In genomic region chr11:107446822-107447431, GRCh38 we compare ENCODE assay signal across 18 cellular contexts. TPM values are rescaled to one million over a fixed set of nuclear protein-coding genes. Genes with fewer than 3 reads are reported as not detected.
DNase-seq lines count a peak whose midpoint lies in the region; ATAC-seq, FAIRE-seq and TF ChIP-seq lines count a peak whose summit lies in the region.
"Had no signal": no experiment of that assay in that cellular context is flagged by ENCODE, and none has a peak within 500 bp of the region (broad histone marks: within the 10 kb centered on the region; RNA-seq: fewer than 3 reads in every experiment).

No MANE protein-coding gene starts in this region.

- no peak overlapping the region for H3K27ac ChIP-seq in A673 (ENCODE audit: low read depth, low read length, poor library complexity, severe bottlenecking)
- no peak overlapping the region for H3K27ac ChIP-seq in GM12878 (ENCODE audit: control insufficient read depth, insufficient read depth)
- no peak overlapping the region for H3K27ac ChIP-seq in esophagus squamous epithelium

- 81% methylated on average over 3 of the region's 3 CpGs for WGBS in GM12878 (ENCODE audit: insufficient coverage, insufficient replicate concordance, low lambda C conversion rate, missing lambda C conversion rate)
- 93 to 100% methylated on average over 3 of the region's 3 CpGs for WGBS in esophagus squamous epithelium, 2 donors

- TF ChIP-seq EP300 in GM12878 (IDR thresholded peaks at IDR 0.05; ENCODE audit: borderline replicate concordance in 1 of 2, control insufficient read depth in 1 of 2, low read depth in 2 of 2, low read length in 2 of 2) = no peak

- intact Hi-C loops in A673 (cut with micrococcal nuclease; ENCODE audit: unreplicated experiment) (no loop called here), GM12878 (cut with micrococcal nuclease; ENCODE audit: unreplicated experiment) (no loop called here), esophagus squamous epithelium (cut with DNase I) (no loop called here)

- ATAC-seq in GM18858 (IDR thresholded peaks at IDR 0.05; ENCODE audit: unreplicated experiment) = peak; percentile 60
- ATAC-seq in GM21367 (IDR thresholded peaks at IDR 0.05; ENCODE audit: unreplicated experiment) = peak; percentile 74
- peak; percentile 54 for ATAC-seq in GM12878
- ATAC-seq in GM19397 (IDR thresholded peaks at IDR 0.05; ENCODE audit: unreplicated experiment) = no peak
- ATAC-seq: Right ventricle myocardium inferior had no signal

- H3K4me3 ChIP-seq in A673 (ENCODE audit: low read depth, low read length, poor library complexity, severe bottlenecking) (no peak overlapping the region), GM12878 (no peak overlapping the region), esophagus squamous epithelium (no peak overlapping the region)

- DNase-seq in A673 (ENCODE audit: low spot score) (peak; percentile 70), GM12878 (ENCODE audit: low read depth, low spot score) (no peak), esophagus squamous epithelium (lab: John Stamatoyannopoulos, UW) (no peak), DMS153 (lab: John Stamatoyannopoulos, UW) (no peak), middle frontal gyrus (ENCODE audit: extremely low spot score, low spot score) (no peak)
- DNase-seq: COR-L47, DMS53, H9, NCI-H1417, NCI-H2029, NCI-H510A, NCI-H82, SK-N-SH had no signal

- H2AFZ ChIP-seq in GM12878 (ENCODE audit: control insufficient read depth, low read depth, low read length) = no peak overlapping the region

- TF ChIP-seq CTCF in A673 (conservative IDR thresholded peaks at IDR 0.05; ENCODE audit: low read depth, low read length) = no peak
- no peak for TF ChIP-seq CTCF in GM12878 (IDR thresholded peaks at IDR 0.05 in 2 of 3, conservative IDR thresholded peaks at IDR 0.05 in 1 of 3; ENCODE audit: control insufficient read depth in 2 of 3, extremely low read depth in 1 of 3, insufficient read depth in 1 of 3, low read depth in 3 of 3, low read length in 3 of 3)
- TF ChIP-seq CTCF in esophagus squamous epithelium (IDR thresholded peaks at IDR 0.05) = no peak

- no peak for TF ChIP-seq RAD21 in GM12878 (IDR thresholded peaks at IDR 0.05; ENCODE audit: insufficient read depth, low read depth, low read length)

- TF ChIP-seq POLR2A in GM12878 (IDR thresholded peaks at IDR 0.05; ENCODE audit: low read depth, low read length) (no peak), esophagus squamous epithelium (IDR thresholded peaks at IDR 0.05) (no peak)

- no peaks in the 10 kb centered on the region for H4K20me1 ChIP-seq in GM12878 (ENCODE audit: control insufficient read depth, insufficient read depth)

- H3K4me1 ChIP-seq in A673 (ENCODE audit: insufficient read depth, low read length, poor library complexity, severe bottlenecking) = peaks cover 4% of the 10 kb centered on the region
- no peaks in the 10 kb centered on the region for H3K4me1 ChIP-seq in GM12878 (ENCODE audit: control insufficient read depth, insufficient read depth, low read length)
- no peaks in the 10 kb centered on the region for H3K4me1 ChIP-seq in esophagus squamous epithelium

- H3K9me3 ChIP-seq in A673 (ENCODE audit: low read depth, low read length, poor library complexity, severe bottlenecking) (no peaks in the 10 kb centered on the region), GM12878 (replicated peaks; ENCODE audit: control insufficient read depth, insufficient read depth, low read length) (no peaks in the 10 kb centered on the region), esophagus squamous epithelium (no peaks in the 10 kb centered on the region)
- H3K9me3 ChIP-seq: SK-N-SH had no signal

- no TSS peak for BruUV-seq in A673 (replicated peaks; lab: Mats Ljungman, UMichigan)
- no TSS peak for BruUV-seq in GM12878 (replicated peaks; lab: Mats Ljungman, UMichigan)

- SMC1A ChIA-PET in GM12878 (lab: Charles Lee; ENCODE audit: uncharacterized antibody, unreplicated experiment) = interaction anchor here (1.8 kb wide), 1 partner anchor 10 kb away, joined by 13 read pairs; the partner anchor contains the start of gene CWF19L2

- H3K4me2 ChIP-seq in GM12878 (ENCODE audit: control insufficient read depth, insufficient read depth) = no peak overlapping the region
- H3K4me2 ChIP-seq: SK-N-SH had no signal

- H3K36me3 ChIP-seq in A673 (ENCODE audit: insufficient read depth, low read length, poor library complexity, severe bottlenecking) (peaks cover 14% of the 10 kb centered on the region), GM12878 (ENCODE audit: control insufficient read depth in 2 of 2, insufficient read depth in 2 of 2, low read length in 1 of 2) (peaks cover 0 to 7% of the 10 kb centered on the region in 2 experiments; a peak in 2 of 4 replicates), esophagus squamous epithelium (peaks cover 0 to 56% (median 0%) of the 10 kb centered on the region in 3 donors)

- CTCF ChIA-PET in A673 (lab: Charles Lee) (no interaction called here), GM12878 (lab: Yijun Ruan, JAX) (no interaction called here)

- H3K9ac ChIP-seq in GM12878 (ENCODE audit: control insufficient read depth, insufficient read depth, low read length) = no peak overlapping the region
- H3K9ac ChIP-seq: SK-N-SH had no signal

- FAIRE-seq in GM12878 (lab: Jason Lieb, UNC) = no peak
- FAIRE-seq: A204.1 had no signal

- H3K79me2 ChIP-seq in GM12878 (ENCODE audit: control insufficient read depth, insufficient read depth, low read length) = no peaks in the 10 kb centered on the region

- in situ Hi-C loops in GM12878 (cut with MboI) = no loop called here

- H3K27me3 ChIP-seq in A673 (replicated peaks; ENCODE audit: insufficient read depth, low read depth, low read length, poor library complexity) = no peaks in the 10 kb centered on the region
- no peaks in the 10 kb centered on the region for H3K27me3 ChIP-seq in GM12878 (replicated peaks in 1 of 2; ENCODE audit: control insufficient read depth in 2 of 2, insufficient read depth in 2 of 2, low read length in 1 of 2)
- no peaks in the 10 kb centered on the region for H3K27me3 ChIP-seq in esophagus squamous epithelium

- POLR2A ChIA-PET in A673 (lab: Charles Lee; ENCODE audit: low non-redundant PET) (no interaction called here), GM12878 (lab: Charles Lee) (interaction anchor here (0.8 to 2.7 kb wide), 2 partner anchors 10 to 14 kb away, joined by 3 to 20 read pairs; partner anchors contain the start of gene CWF19L2)

- RAD21 ChIA-PET in GM12878 (lab: Charles Lee; ENCODE audit: unreplicated experiment) = no interaction called here

TF ChIP-seq in GM12878, 131 proteins besides CTCF, POLR2A, EP300 and RAD21 (continues in another document):
- TF ChIP-seq CHD1 (IDR thresholded peaks at IDR 0.05; ENCODE audit: low read depth, low read length) (no peak), RELB (IDR thresholded peaks at IDR 0.05; ENCODE audit: low read depth) (no peak)
- TF ChIP-seq, protein P1, sequence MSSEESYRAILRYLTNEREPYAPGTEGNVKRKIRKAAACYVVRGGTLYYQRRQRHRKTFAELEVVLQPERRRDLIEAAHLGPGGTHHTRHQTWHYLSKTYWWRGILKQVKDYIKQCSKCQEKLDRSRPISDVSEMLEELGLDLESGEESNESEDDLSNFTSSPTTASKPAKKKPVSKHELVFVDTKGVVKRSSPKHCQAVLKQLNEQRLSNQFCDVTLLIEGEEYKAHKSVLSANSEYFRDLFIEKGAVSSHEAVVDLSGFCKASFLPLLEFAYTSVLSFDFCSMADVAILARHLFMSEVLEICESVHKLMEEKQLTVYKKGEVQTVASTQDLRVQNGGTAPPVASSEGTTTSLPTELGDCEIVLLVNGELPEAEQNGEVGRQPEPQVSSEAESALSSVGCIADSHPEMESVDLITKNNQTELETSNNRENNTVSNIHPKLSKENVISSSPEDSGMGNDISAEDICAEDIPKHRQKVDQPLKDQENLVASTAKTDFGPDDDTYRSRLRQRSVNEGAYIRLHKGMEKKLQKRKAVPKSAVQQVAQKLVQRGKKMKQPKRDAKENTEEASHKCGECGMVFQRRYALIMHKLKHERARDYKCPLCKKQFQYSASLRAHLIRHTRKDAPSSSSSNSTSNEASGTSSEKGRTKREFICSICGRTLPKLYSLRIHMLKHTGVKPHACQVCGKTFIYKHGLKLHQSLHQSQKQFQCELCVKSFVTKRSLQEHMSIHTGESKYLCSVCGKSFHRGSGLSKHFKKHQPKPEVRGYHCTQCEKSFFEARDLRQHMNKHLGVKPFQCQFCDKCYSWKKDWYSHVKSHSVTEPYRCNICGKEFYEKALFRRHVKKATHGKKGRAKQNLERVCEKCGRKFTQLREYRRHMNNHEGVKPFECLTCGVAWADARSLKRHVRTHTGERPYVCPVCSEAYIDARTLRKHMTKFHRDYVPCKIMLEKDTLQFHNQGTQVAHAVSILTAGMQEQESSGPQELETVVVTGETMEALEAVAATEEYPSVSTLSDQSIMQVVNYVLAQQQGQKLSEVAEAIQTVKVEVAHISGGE (CRISPR knock-in tag; IDR thresholded peaks at IDR 0.05) = no peak

RNA-seq across cellular contexts. Expression of gene CWF19L2, which starts 10.7 kb away (rescaled TPM):
- total RNA-seq in A673 (2021) = 23.3 and 26.3 TPM in 2 replicates
- total RNA-seq in GM12878 (2013; cell fraction: nucleolus; rRNA removed) = 78.6 and 84.0 TPM in 2 replicates
- total RNA-seq in GM12878 (2014; rRNA removed) = 9.5 and 9.9 TPM in 2 replicates
- 18.8 and 19.1 TPM in 2 replicates for total RNA-seq in GM12878 (2014; rRNA removed; fragmentation: Illumina TruSeq; extraction: Trizol)
- 7.8 and 7.9 TPM in 2 replicates for total RNA-seq in GM12878 (2021)
- 4.9 TPM for polyA plus RNA-seq in GM12878 (2011; ENCODE audit: low read depth)
- polyA plus RNA-seq in GM12878 (2011; rRNA removed) = 6.1 and 11.3 TPM in 2 replicates
- 1.5 and 1.7 TPM in 2 replicates for polyA plus RNA-seq in GM12878 (2011; cell fraction: cytosol; rRNA removed)
- polyA plus RNA-seq in GM12878 (2011; cell fraction: nucleus; rRNA removed) = 4.8 and 7.3 TPM in 2 replicates
- polyA plus RNA-seq in GM12878 (2012) = 7.0 and 8.2 TPM in 2 replicates
- 10.9 and 14.0 TPM in 2 replicates for polyA plus RNA-seq in GM12878 (2014; fragmentation: Illumina TruSeq; extraction: Trizol)
- 1 to 10 TPM; 4.6 to 5.8 TPM for polyA plus RNA-seq in GM12878 (2014; fragmentation: Nextera tagmentation; extraction: Ambion mirVana)
- polyA plus RNA-seq in GM12878 (2014; rRNA removed) = 4.1 and 4.5 TPM in 2 replicates
- polyA plus RNA-seq in GM12878 (2016; fragmentation: Nextera tagmentation; extraction: Ambion mirVana) = 1 to 10 TPM; 6.8 to 7.7 TPM
- polyA minus RNA-seq in GM12878 (2011; rRNA and poly(A)+ RNA removed) = 9.7 and 11.5 TPM in 2 replicates
- polyA minus RNA-seq in GM12878 (2011; cell fraction: cytosol; rRNA and poly(A)+ RNA removed) = 2.0 and 4.3 TPM in 2 replicates
- polyA minus RNA-seq in GM12878 (2011; cell fraction: nucleus; rRNA and poly(A)+ RNA removed) = 12.0 and 19.2 TPM in 2 replicates
- total RNA-seq in esophagus squamous epithelium = 10 to 100 TPM in 2 of 4 donors, 1 to 10 TPM in 2; 7.6 to 20.0 (median 11.1) TPM
